Comparison of ENCODE assay signal across 19 cellular contexts in genomic region chr3:12317914-12318313, GRCh38.
"Had no signal": no experiment of that assay in that cellular context is flagged by ENCODE, and none has a peak within 500 bp of the region (broad histone marks: within the 10 kb centered on the region; RNA-seq: fewer than 3 reads in every experiment).

No MANE protein-coding gene starts in this region.

- H3K9me3 ChIP-seq: breast epithelium, esophagus muscularis mucosa, mucosa of descending colon, sigmoid colon had no signal

- H3K4me1 ChIP-seq: breast epithelium had no signal

- DNase-seq: activated CD4-positive, alpha-beta memory T cell treated with anti-CD3 and anti-CD28 coated beads, Interleukin-2, amount 10 ng/mL, durations not matched to agents 7 days and 5 days; activated CD8-positive, alpha-beta memory T cell treated with anti-CD3 and anti-CD28 coated beads, Interleukin-2, amount 50 U/mL, for 4 hours; activated gamma-delta T cell treated with Interleukin-2 at 50 U/mL for 16 hours; activated naive CD8-positive, alpha-beta T cell treated with anti-CD3 and anti-CD28 coated beads, Interleukin-2, amount 10 ng/mL, durations not matched to agents 7 days and 5 days; activated T-cell treated with anti-CD3 and anti-CD28 coated beads, Interleukin-2, amount 50 U/mL, for 72 hours; aorta; mammary epithelial cell; mucosa of descending colon; nucleus accumbens; sigmoid colon; stimulated activated CD4-positive, alpha-beta T cell treated with anti-CD3 and anti-CD28 coated beads, Interleukin-12 subunit alpha, Interleukin-12 subunit beta, amount 100 ng/mL, for 4 hours; stimulated activated naive CD4-positive, alpha-beta T cell; T-helper 2 cell had no signal

- H3K36me3 ChIP-seq: breast epithelium, esophagus muscularis mucosa, sigmoid colon had no signal

- H3K4me3 ChIP-seq: breast epithelium, esophagus muscularis mucosa, mucosa of descending colon, sigmoid colon had no signal

- H3K27me3 ChIP-seq: breast epithelium, esophagus muscularis mucosa had no signal

- FAIRE-seq: islet of Langerhans had no signal

- ATAC-seq: activated CD4-positive, CD25-positive, alpha-beta regulatory T cell treated with anti-CD3 and anti-CD28 coated beads, Interleukin-2, amount 50 U/mL, for 24 hours; activated T-cell treated with anti-CD3 and anti-CD28 coated beads, Interleukin-2, amount 50 U/mL, for 72 hours; mucosa of descending colon; natural killer cell treated with Interleukin-12 subunit alpha and Interleukin-12 subunit beta and Interleukin-15 and Interleukin-18, amount 100 ng/mL, for 72 hours; SK-N-SH treated with all-trans-retinoic acid at 6 μM for 48 hours had no signal
